8 cellular contexts compared by ENCODE assay signal in the genomic region with DNA sequence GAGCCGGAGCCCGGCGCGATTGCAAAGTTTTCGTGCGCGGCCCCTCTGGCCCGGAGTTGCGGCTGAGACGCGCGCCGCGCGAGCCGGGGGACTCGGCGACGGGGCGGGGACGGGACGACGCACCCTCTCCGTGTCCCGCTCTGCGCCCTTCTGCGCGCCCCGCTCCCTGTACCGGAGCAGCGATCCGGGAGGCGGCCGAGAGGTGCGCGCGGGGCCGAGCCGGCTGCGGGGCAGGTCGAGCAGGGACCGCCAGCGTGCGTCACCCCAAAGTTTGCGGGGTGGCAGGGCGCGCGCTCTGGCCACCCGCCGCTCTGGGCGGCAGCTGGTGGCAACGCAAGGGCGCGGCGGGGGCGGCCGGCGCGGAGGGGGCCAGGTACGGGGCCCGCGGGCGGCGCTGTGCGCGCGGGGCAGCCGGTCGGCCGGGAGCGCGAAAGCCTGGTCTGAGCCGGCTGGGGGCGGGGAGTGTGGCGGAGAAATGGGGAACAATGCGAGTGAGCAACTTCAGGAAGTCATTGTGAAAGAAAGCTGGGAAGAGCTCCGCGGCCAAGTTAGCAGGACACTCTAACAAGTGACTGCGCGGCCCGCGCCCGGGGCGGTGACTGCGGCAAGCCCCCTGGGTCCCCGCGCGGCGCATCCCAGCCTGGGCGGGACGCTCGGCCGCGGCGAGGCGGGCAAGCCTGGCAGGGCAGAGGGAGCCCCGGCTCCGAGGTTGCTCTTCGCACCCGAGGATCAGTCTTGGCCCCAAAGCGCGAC. TPM values are rescaled to one million over a fixed set of nuclear protein-coding genes. Genes with fewer than 3 reads are reported as not detected.
DNase-seq lines count a peak whose midpoint lies in the region; ATAC-seq, FAIRE-seq and TF ChIP-seq lines count a peak whose summit lies in the region.

IKZF1 (plus strand) TSS at position 559 of the 753 bp plus-strand sequence. CDS start 14,346 bp downstream, outside the sequence.

- H4K8ac ChIP-seq in H1 (ENCODE audit: extremely low read depth, insufficient read depth, low read length) = 0 out of 2 replicates have a peak within 1 kb of the TSS, but pooled peaks have one; percentile 6

- peaks cover 11% of the 10 kb centered on the region for H3K23me2 ChIP-seq in H1 (ENCODE audit: low read depth, low read length)

- peaks cover 50% of the 10 kb centered on the region for H3K4me1 ChIP-seq in CD8-positive, alpha-beta memory T cell (ENCODE audit: insufficient read depth, low read length)
- peaks cover 0 to 11% (median 3%) of the 10 kb centered on the region in 4 experiments; a peak in 4 of 7 replicates for H3K4me1 ChIP-seq in H1 (replicated peaks in 1 of 4; ENCODE audit: control insufficient read depth in 3 of 4, insufficient read depth in 4 of 4, low read length in 3 of 4)
- H3K4me1 ChIP-seq in muscle layer of duodenum (ENCODE audit: control insufficient read depth in 1 of 2, insufficient read depth in 2 of 2, low read length in 2 of 2) = peaks cover 0 to 7% of the 10 kb centered on the region in 2 donors
- H3K4me1 ChIP-seq in thymus (ENCODE audit: control insufficient read depth, insufficient read depth, low read length) = peaks cover 12% of the 10 kb centered on the region

- H4K91ac ChIP-seq in H1 (replicated peaks; ENCODE audit: insufficient read length, low read length) = no peak within 1 kb of the TSS

- H3K56ac ChIP-seq in H1 (replicated peaks; ENCODE audit: insufficient read length, low read depth, low read length) = no peak within 1 kb of the TSS

- TF ChIP-seq EP300 in H1 (IDR thresholded peaks at IDR 0.05; ENCODE audit: borderline replicate concordance in 1 of 2, low read depth in 2 of 2, low read length in 2 of 2) = no peak

- TF ChIP-seq POLR2A in H1 (IDR thresholded peaks at IDR 0.05; ENCODE audit: control extremely low read depth in 1 of 2, low read depth in 2 of 2, low read length in 2 of 2) = no peak

- no peak within 1 kb of the TSS for H2BK5ac ChIP-seq in H1 (ENCODE audit: low read depth, low read length)

- peak within 1 kb of the TSS; percentile 95 to 100 (median 99) for H3K4me3 Mint-ChIP-seq in CD8-positive, alpha-beta memory T cell
- H3K4me3 Mint-ChIP-seq in activated CD4-positive, alpha-beta T cell treated with anti-CD3 and anti-CD28 coated beads, Interleukin-2, amount 10 ng/mL, durations not matched to agents 24 days and 14 days = peak within 1 kb of the TSS; percentile 95

- no peak within 1 kb of the TSS for H2BK120ac ChIP-seq in H1 (replicated peaks; ENCODE audit: low read depth, low read length)

- no peak for TF ChIP-seq RAD21 in H1 (IDR thresholded peaks at IDR 0.05 in 1 of 2, conservative IDR thresholded peaks at IDR 0.05 in 1 of 2; ENCODE audit: low read depth in 2 of 2, low read length in 2 of 2)

- no peaks in the 10 kb centered on the region for H3K79me1 ChIP-seq in H1 (ENCODE audit: low read depth, low read length)

- H3K27me3 Mint-ChIP-seq in CD8-positive, alpha-beta memory T cell = peaks cover 0 to 2% of the 10 kb centered on the region in 2 donors
- H3K27me3 Mint-ChIP-seq in activated CD4-positive, alpha-beta T cell treated with anti-CD3 and anti-CD28 coated beads, Interleukin-2, amount 10 ng/mL, durations not matched to agents 24 days and 14 days = peaks cover 4% of the 10 kb centered on the region

- no peaks in the 10 kb centered on the region for H3K36me3 ChIP-seq in CD8-positive, alpha-beta memory T cell (ENCODE audit: insufficient read depth, low read length)
- H3K36me3 ChIP-seq in H1 (ENCODE audit: control insufficient read depth in 2 of 4, insufficient read depth in 4 of 4, low read length in 3 of 4) = no peaks in the 10 kb centered on the region
- no peaks in the 10 kb centered on the region for H3K36me3 ChIP-seq in muscle layer of duodenum (ENCODE audit: control insufficient read depth in 1 of 2, insufficient read depth in 2 of 2, low read length in 2 of 2)
- peaks cover 3% of the 10 kb centered on the region for H3K36me3 ChIP-seq in thymus (ENCODE audit: control insufficient read depth, insufficient read depth)

- peak within 1 kb of the TSS; percentile 69 to 85 for H3K4me2 ChIP-seq in H1 (ENCODE audit: insufficient read depth in 1 of 2, low read depth in 2 of 2, low read length in 2 of 2)

- no peak within 1 kb of the TSS for H3K14ac ChIP-seq in H1 (ENCODE audit: insufficient read length)

- peak within 1 kb of the TSS; percentile 24 for H3K18ac ChIP-seq in H1 (ENCODE audit: extremely low read depth, low read length)

- peaks cover 15 to 48% (median 15%) of the 10 kb centered on the region in 3 donors for H3K36me3 Mint-ChIP-seq in CD8-positive, alpha-beta memory T cell
- H3K36me3 Mint-ChIP-seq in activated CD4-positive, alpha-beta T cell treated with anti-CD3 and anti-CD28 coated beads, Interleukin-2, amount 10 ng/mL, durations not matched to agents 24 days and 14 days (ENCODE audit: low read depth) = peaks cover 41% of the 10 kb centered on the region

- H3K27ac ChIP-seq in CD8-positive, alpha-beta memory T cell (ENCODE audit: low read depth, low read length) = peak within 1 kb of the TSS; percentile 86
- no peak within 1 kb of the TSS for H3K27ac ChIP-seq in H1 (ENCODE audit: low read depth, low read length)
- peak within 1 kb of the TSS; percentile 78 for H3K27ac ChIP-seq in muscle layer of duodenum (ENCODE audit: low read length)
- H3K27ac ChIP-seq in thymus (ENCODE audit: low read depth) = peak within 1 kb of the TSS; percentile 99

- no peak within 1 kb of the TSS for H3K23ac ChIP-seq in H1 (ENCODE audit: insufficient read length)

- H3K4me1 Mint-ChIP-seq in CD8-positive, alpha-beta memory T cell = peaks cover 44 to 60% (median 59%) of the 10 kb centered on the region in 3 donors
- H3K4me1 Mint-ChIP-seq in activated CD4-positive, alpha-beta T cell treated with anti-CD3 and anti-CD28 coated beads, Interleukin-2, amount 10 ng/mL, durations not matched to agents 24 days and 14 days = peaks cover 39% of the 10 kb centered on the region

- intact Hi-C loops in activated CD4-positive, alpha-beta T cell treated with anti-CD3 and anti-CD28 coated beads, Interleukin-2, amount 10 ng/mL, durations not matched to agents 24 days and 14 days (cut with micrococcal nuclease) = loop anchor here (2.0 kb wide), 1 partner anchor 14 kb away; no protein-coding TSS in a partner anchor

- H3K9me3 Mint-ChIP-seq in CD8-positive, alpha-beta memory T cell = no peaks in the 10 kb centered on the region
- no peaks in the 10 kb centered on the region for H3K9me3 Mint-ChIP-seq in activated CD4-positive, alpha-beta T cell treated with anti-CD3 and anti-CD28 coated beads, Interleukin-2, amount 10 ng/mL, durations not matched to agents 24 days and 14 days

- no peak within 1 kb of the TSS for H2BK15ac ChIP-seq in H1 (ENCODE audit: low read length)

- no peaks in the 10 kb centered on the region for H4K20me1 ChIP-seq in H1 (replicated peaks in 1 of 2; ENCODE audit: control insufficient read depth in 1 of 2, insufficient read depth in 2 of 2, low read length in 2 of 2)

- peak within 1 kb of the TSS; percentile 92 for H3K4me3 ChIP-seq in CD8-positive, alpha-beta memory T cell (ENCODE audit: low read length)
- peak within 1 kb of the TSS; percentile 88 for H3K4me3 ChIP-seq in Jurkat, Clone E6-1 (ENCODE audit: low read length)
- H3K4me3 ChIP-seq in H1 (ENCODE audit: extremely low read depth in 1 of 4, insufficient read depth in 2 of 4, low read depth in 3 of 4, low read length in 4 of 4) (peak within 1 kb of the TSS; percentile 38 to 66 (median 46)), muscle layer of duodenum (ENCODE audit: low read depth in 1 of 2, low read length in 2 of 2) (peak within 1 kb of the TSS; percentile 52 to 68), thymus (ENCODE audit: low read length) (peak within 1 kb of the TSS; percentile 91)

- TF ChIP-seq CTCF in H1 (IDR thresholded peaks at IDR 0.05; ENCODE audit: control extremely low read depth in 1 of 3, insufficient read depth in 1 of 3, low read depth in 1 of 3, low read length in 3 of 3) = no peak

- no peaks in the 10 kb centered on the region for H3K27me3 ChIP-seq in CD8-positive, alpha-beta memory T cell (ENCODE audit: insufficient read depth, low read length, poor library complexity, severe bottlenecking)
- H3K27me3 ChIP-seq in H1 (replicated peaks in 1 of 4; ENCODE audit: control insufficient read depth in 3 of 4, extremely low read depth in 1 of 4, insufficient read depth in 3 of 4, low read length in 3 of 4) (peaks cover 16 to 41% (median 35%) of the 10 kb centered on the region in 4 experiments), muscle layer of duodenum (ENCODE audit: low read depth, low read length) (peaks cover 8% of the 10 kb centered on the region), thymus (ENCODE audit: control insufficient read depth, insufficient read depth) (no peaks in the 10 kb centered on the region)

- peak within 1 kb of the TSS; percentile 47; the same call in 1 of the 2 replicates for H2AFZ ChIP-seq in H1 (ENCODE audit: low read length)

- CTCF ChIA-PET in CD8-positive, alpha-beta memory T cell (lab: Charles Lee) = interaction anchor here (0.7 to 26.5 kb wide), 16 partner anchors 8 to 116 kb away, joined by 3 to 815 read pairs (median 4); no protein-coding TSS in a partner anchor
- CTCF ChIA-PET in H1 (lab: Charles Lee; ENCODE audit: partially characterized antibody) = interaction anchor here (1.2 to 2.7 kb wide), 3 partner anchors 34 to 99 kb away, joined by 3 to 7 read pairs (median 3); no protein-coding TSS in a partner anchor

- POLR2A ChIA-PET in CD8-positive, alpha-beta memory T cell (lab: Charles Lee) = interaction anchor here (0.6 to 4.8 kb wide), 18 partner anchors 10 to 98 kb away, joined by 3 to 49 read pairs (median 6); no protein-coding TSS in a partner anchor
- POLR2A ChIA-PET in H1 (lab: Charles Lee; ENCODE audit: partially characterized antibody) = no interaction called here

- H3K27ac Mint-ChIP-seq in CD8-positive, alpha-beta memory T cell = peak within 1 kb of the TSS; percentile 92 to 99 (median 98)
- peak within 1 kb of the TSS; percentile 97 for H3K27ac Mint-ChIP-seq in activated CD4-positive, alpha-beta T cell treated with anti-CD3 and anti-CD28 coated beads, Interleukin-2, amount 10 ng/mL, durations not matched to agents 24 days and 14 days

- no peak within 1 kb of the TSS for H4K5ac ChIP-seq in H1 (ENCODE audit: insufficient read length, low read depth, low read length)

- peak; percentile 27 for ATAC-seq in GM21367 (IDR thresholded peaks at IDR 0.05; ENCODE audit: unreplicated experiment)

- DNase-seq in CD8-positive, alpha-beta memory T cell = peak; percentile 45 to 71 (median 53)
- peak; percentile 39 for DNase-seq in Jurkat, Clone E6-1 (ENCODE audit: low read depth, low spot score)
- peak; percentile 87 for DNase-seq in activated CD4-positive, alpha-beta T cell treated with anti-CD3 and anti-CD28 coated beads, Interleukin-2, amount 10 ng/mL, durations not matched to agents 24 days and 14 days
- DNase-seq in H1 (ENCODE audit: low read depth in 1 of 2, low spot score in 2 of 2) = peak in 1 of 2 experiments; percentile 70
- no peak for DNase-seq in HuH-7 (ENCODE audit: low spot score)

- no peak within 1 kb of the TSS for H3K4ac ChIP-seq in H1 (replicated peaks; ENCODE audit: insufficient read length, low read depth, low read length)

- H3K9me3 ChIP-seq in CD8-positive, alpha-beta memory T cell (ENCODE audit: low read length) = no peaks in the 10 kb centered on the region
- peaks cover 0 to 4% of the 10 kb centered on the region in 2 experiments; a peak in 2 of 4 replicates for H3K9me3 ChIP-seq in H1 (ENCODE audit: insufficient read depth in 2 of 2, low read depth in 1 of 2, low read length in 1 of 2)
- no peaks in the 10 kb centered on the region for H3K9me3 ChIP-seq in muscle layer of duodenum (ENCODE audit: control insufficient read depth in 1 of 2, low read length in 2 of 2)
- no peaks in the 10 kb centered on the region for H3K9me3 ChIP-seq in thymus (ENCODE audit: control insufficient read depth)

- no peaks in the 10 kb centered on the region for H3K79me2 ChIP-seq in H1 (ENCODE audit: control insufficient read depth in 1 of 2, insufficient read depth in 2 of 2, low read length in 2 of 2)

- H3K9ac ChIP-seq in H1 (replicated peaks in 1 of 4; ENCODE audit: extremely low read depth in 1 of 4, low read depth in 3 of 4, low read length in 3 of 4) = peak within 1 kb of the TSS in 1 of 4 experiments; percentile 83; a peak in 2 of 7 replicates

- H2BK20ac ChIP-seq in H1 (ENCODE audit: low read length) = no peak within 1 kb of the TSS

- FAIRE-seq in H1 (lab: Jason Lieb, UNC) = no peak

- WGBS in H1 (ENCODE audit: extremely low coverage in 1 of 2, insufficient coverage in 1 of 2, insufficient read length in 1 of 2, insufficient replicate concordance in 2 of 2, low coverage in 1 of 2, low lambda C conversion rate in 2 of 2, missing lambda C conversion rate in 1 of 2), 2 experiments = 2% methylated on average over 87 of the region's 102 CpGs; no CpG with 5 or more reads in 1 of the 2 experiments
- under 1% methylated on average over 102 of the region's 102 CpGs for WGBS in thymus

- H2AK5ac ChIP-seq in H1 (ENCODE audit: low read depth, low read length) = no peak within 1 kb of the TSS

- no peak within 1 kb of the TSS for H2BK12ac ChIP-seq in H1 (ENCODE audit: low read depth, low read length)

RNA-seq across cellular contexts. Expression of gene IKZF1, which starts in this region (rescaled TPM):
- total RNA-seq in CD8-positive, alpha-beta memory T cell = 100 to 1,000 TPM; 225 to 226 TPM
- polyA plus RNA-seq in CD8-positive, alpha-beta memory T cell = 238 TPM
- polyA plus RNA-seq in Jurkat, Clone E6-1 (2012; ENCODE audit: insufficient read depth, insufficient read length) = 144 TPM
- 282 and 292 TPM in 2 replicates for total RNA-seq in activated CD4-positive, alpha-beta T cell treated with anti-CD3 and anti-CD28 coated beads, Interleukin-2, amount 10 ng/mL, durations not matched to agents 24 days and 14 days
- total RNA-seq in H1 (2021; fragmentation: NEBNext Ultra II Directional; extraction: Animal tissue kit (Norgen Biotek cat#: 25700)) = 0.71 and 0.74 TPM in 2 replicates
- 1.3 and 1.5 TPM in 2 replicates for polyA plus RNA-seq in H1 (2011; rRNA removed)
- polyA plus RNA-seq in H1 (2011; cell fraction: cytosol; rRNA removed) = 0.81 TPM
- polyA plus RNA-seq in H1 (2011; cell fraction: nucleus; rRNA removed) = 1.4 TPM
- 0.75 to 1.2 TPM (median 1.0 TPM) in 4 replicates for polyA plus RNA-seq in H1 (2012, experiment 1 of 2)
- 0.20 TPM for polyA plus RNA-seq in H1 (2012, experiment 2 of 2)
- 0.63 TPM for polyA plus RNA-seq in H1 (2013, experiment 1 of 2)
- 0.55 TPM for polyA plus RNA-seq in H1 (2013, experiment 2 of 2)
- 1.2 and 1.5 TPM in 2 replicates for polyA minus RNA-seq in H1 (2011; rRNA and poly(A)+ RNA removed)
- 2.6 TPM for polyA minus RNA-seq in H1 (2011; cell fraction: cytosol; rRNA and poly(A)+ RNA removed)
- 4.5 TPM for polyA minus RNA-seq in H1 (2011; cell fraction: nucleus; rRNA and poly(A)+ RNA removed)
- polyA plus RNA-seq in thymus = 99.0 TPM

Comparison
In these comparisons a context has a peak if more than half of its experiments do, and no peak if none do; other contexts are left out.
1. RNA of gene IKZF1 (total RNA-seq): 282 to 292 TPM in activated CD4-positive, alpha-beta T cell treated with anti-CD3 and anti-CD28 coated beads, Interleukin-2, amount 10 ng/mL, durations not matched to agents 24 days and 14 days and 225 to 226 TPM in CD8-positive, alpha-beta memory T cell; 0.71 to 0.74 TPM in H1; every median in the first group is over 100 times any median in the second.
2. RNA of gene IKZF1 (polyA plus RNA-seq): 238 TPM in CD8-positive, alpha-beta memory T cell (single experiment) and 99.0 TPM in thymus (single experiment); 0.20 to 1.5 TPM in H1; every median in the first group is over 10 times any median in the second.
3. Peak in every context shown above with its lines, with median percentiles within 50 percentile points of each other: H3K4me3 ChIP-seq.